In the genomic region with DNA sequence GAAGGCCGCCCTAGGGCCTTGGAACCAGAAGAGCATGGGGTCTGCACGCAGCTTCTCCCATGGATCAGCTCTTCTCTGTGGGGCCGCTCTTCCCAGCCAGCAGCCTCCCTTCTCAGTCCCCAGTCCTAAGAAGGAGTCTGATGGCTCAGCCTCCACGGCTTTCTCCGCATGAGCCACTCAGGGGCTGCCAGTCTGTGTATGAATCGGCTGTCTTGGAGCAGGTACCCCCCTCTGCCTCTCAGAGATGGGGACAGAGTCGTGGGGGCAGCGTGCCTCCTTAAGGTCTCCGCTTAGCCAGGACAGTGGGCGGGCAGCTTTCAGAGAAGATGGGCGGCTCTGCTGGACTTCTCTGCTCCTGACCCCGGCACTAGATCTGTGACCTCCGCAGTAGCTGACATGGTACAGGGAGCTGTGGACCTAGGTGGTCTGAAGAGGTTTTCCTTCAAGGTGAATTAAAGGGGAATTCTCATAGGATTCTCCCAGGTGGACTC, we compare ENCODE assay signal across 10 cellular contexts. TPM values are rescaled to one million over a fixed set of nuclear protein-coding genes. Genes with fewer than 3 reads are reported as not detected.
A peak's percentile ranks its signal among the peaks of the same experiment; 100 is the strongest.
DNase-seq lines count a peak whose midpoint lies in the region; ATAC-seq lines count a peak whose summit lies in the region.
"Had no signal": no experiment of that assay in that cellular context is flagged by ENCODE, and none has a peak within 500 bp of the region (broad histone marks: within the 10 kb centered on the region; RNA-seq: fewer than 3 reads in every experiment).

No MANE protein-coding gene starts in this region.

- H3K4me3 ChIP-seq in skeletal muscle tissue (ENCODE audit: low read length in 3 of 3) (no peak overlapping the region), MG63 (no peak overlapping the region)
- H3K4me3 ChIP-seq: mucosa of descending colon had no signal

- ATAC-seq in GM18907 (IDR thresholded peaks at IDR 0.05; ENCODE audit: unreplicated experiment) = peak; percentile 3
- ATAC-seq in HG02870 (IDR thresholded peaks at IDR 0.05; ENCODE audit: unreplicated experiment) = peak; percentile 1
- peak; percentile 3 to 16 for ATAC-seq in activated T-cell treated with anti-CD3 and anti-CD28 coated beads, Interleukin-2, amount 50 U/mL, for 72 hours (replicated peaks in 1 of 2)
- ATAC-seq in HG03342 (IDR thresholded peaks at IDR 0.05; ENCODE audit: unreplicated experiment) = no peak

- H3K27ac ChIP-seq in skeletal muscle tissue (ENCODE audit: low read depth, low read length) = peak overlapping the region; percentile 44

- H3K36me3 Mint-ChIP-seq in activated T-cell treated with anti-CD3 and anti-CD28 coated beads, Interleukin-2, amount 50 U/mL, for 72 hours (ENCODE audit: insufficient read depth in 2 of 2) = peaks cover 11 to 35% of the 10 kb centered on the region in 2 donors

- H3K27ac Mint-ChIP-seq in activated T-cell treated with anti-CD3 and anti-CD28 coated beads, Interleukin-2, amount 50 U/mL, for 72 hours = peak overlapping the region; percentile 76

- no peaks in the 10 kb centered on the region for H3K9me3 ChIP-seq in skeletal muscle tissue (ENCODE audit: control insufficient read depth in 3 of 3, low read length in 3 of 3)
- no peaks in the 10 kb centered on the region for H3K9me3 ChIP-seq in MG63
- H3K9me3 ChIP-seq: mucosa of descending colon had no signal

- H3K9ac ChIP-seq in skeletal muscle tissue (ENCODE audit: low read depth in 1 of 3, low read length in 3 of 3) = no peak overlapping the region

- H3K36me3 ChIP-seq in skeletal muscle tissue (ENCODE audit: control insufficient read depth in 3 of 3, insufficient read depth in 3 of 3, low read length in 3 of 3) (no peaks in the 10 kb centered on the region), MG63 (no peaks in the 10 kb centered on the region)

- H3K4me1 ChIP-seq in skeletal muscle tissue (ENCODE audit: control insufficient read depth in 3 of 3, insufficient read depth in 3 of 3, low read length in 3 of 3) = peaks cover 12 to 23% (median 19%) of the 10 kb centered on the region in 3 donors

- DNase-seq in activated T-cell treated with anti-CD3 and anti-CD28 coated beads, Interleukin-2, amount 50 U/mL, for 72 hours = no peak
- DNase-seq in hypothalamus (lab: John Stamatoyannopoulos, UW) (no peak), MG63 (no peak), LoVo (ENCODE audit: low spot score) (no peak)
- DNase-seq: mucosa of descending colon had no signal

- H3K9me3 Mint-ChIP-seq in activated T-cell treated with anti-CD3 and anti-CD28 coated beads, Interleukin-2, amount 50 U/mL, for 72 hours = no peaks in the 10 kb centered on the region

- H3K4me3 Mint-ChIP-seq in activated T-cell treated with anti-CD3 and anti-CD28 coated beads, Interleukin-2, amount 50 U/mL, for 72 hours = peak overlapping the region; percentile 84 to 93

- H3K27me3 ChIP-seq in skeletal muscle tissue (ENCODE audit: control insufficient read depth in 3 of 3, insufficient read depth in 3 of 3, low read length in 3 of 3) (no peaks in the 10 kb centered on the region), MG63 (no peaks in the 10 kb centered on the region)

- no peaks in the 10 kb centered on the region for H3K27me3 Mint-ChIP-seq in activated T-cell treated with anti-CD3 and anti-CD28 coated beads, Interleukin-2, amount 50 U/mL, for 72 hours (ENCODE audit: low read depth)

- H3K4me1 Mint-ChIP-seq in activated T-cell treated with anti-CD3 and anti-CD28 coated beads, Interleukin-2, amount 50 U/mL, for 72 hours (ENCODE audit: low read depth) = peaks cover 82% of the 10 kb centered on the region

RNA-seq across cellular contexts. Expression of a gene that starts 21.6 kb away (rescaled TPM):
- 10 to 100 TPM; 64.8 to 69.3 TPM for total RNA-seq in activated T-cell treated with anti-CD3 and anti-CD28 coated beads, Interleukin-2, amount 50 U/mL, for 72 hours
- 8.4 TPM for total RNA-seq in skeletal muscle tissue
- total RNA-seq in MG63 (2014; rRNA removed; shearing (Covaris generic); ENCODE audit: low replicate concordance) = not detected in 2 replicates

RNA-seq across cellular contexts. Expression of a gene that starts 49.3 kb away (rescaled TPM):
- total RNA-seq in activated T-cell treated with anti-CD3 and anti-CD28 coated beads, Interleukin-2, amount 50 U/mL, for 72 hours = not detected
- total RNA-seq in skeletal muscle tissue = not detected
- total RNA-seq in MG63 (2014; rRNA removed; shearing (Covaris generic); ENCODE audit: low replicate concordance) = not detected in 2 replicates
- total RNA-seq: astrocyte, mucosa of descending colon had no signal
